16 cellular contexts compared by ENCODE assay signal in genomic region chr9:89888677-89889076, GRCh38.
"Had no signal": no experiment of that assay in that cellular context is flagged by ENCODE, and none has a peak within 500 bp of the region (broad histone marks: within the 10 kb centered on the region; RNA-seq: fewer than 3 reads in every experiment).

No MANE protein-coding gene starts in this region.

- H3K36me3 ChIP-seq: ascending aorta, left lung, upper lobe of left lung had no signal

- FAIRE-seq: bronchial epithelial cell, endometrium, islet of Langerhans had no signal

- H3K4me2 ChIP-seq: smooth muscle cell had no signal

- H3K27me3 ChIP-seq: ascending aorta, dorsolateral prefrontal cortex, left lung, upper lobe of left lung had no signal

- H3K9me3 ChIP-seq: ascending aorta, left lung, upper lobe of left lung had no signal

- ATAC-seq: activated T-helper 17 cell treated with anti-CD3 and anti-CD28 coated beads, Interleukin-2, amount 50 U/mL, for 72 hours; left lung; right cardiac atrium had no signal

- DNase-seq: activated CD4-positive, alpha-beta T cell treated with anti-CD3 and anti-CD28 coated beads, Interleukin-2, amount 10 ng/mL, durations not matched to agents 24 days and 14 days; activated CD4-positive, CD25-positive, alpha-beta regulatory T cell; activated CD8-positive, alpha-beta memory T cell treated with anti-CD3 and anti-CD28 coated beads for 24 hours; activated naive CD4-positive, alpha-beta T cell treated with anti-CD3 and anti-CD28 coated beads, Interleukin-2, amount 10 ng/mL, durations not matched to agents 7 days and 5 days; activated T-cell treated with anti-CD3 and anti-CD28 coated beads for 4 hours; left lung; nucleus accumbens; right cardiac atrium had no signal

- H3K4me3 ChIP-seq: ascending aorta, dorsolateral prefrontal cortex, left lung, smooth muscle cell, upper lobe of left lung had no signal

- H3K27ac ChIP-seq: ascending aorta, dorsolateral prefrontal cortex, left lung, upper lobe of left lung had no signal
